ENCODE assay signal across 1 cellular context in the genomic region with DNA sequence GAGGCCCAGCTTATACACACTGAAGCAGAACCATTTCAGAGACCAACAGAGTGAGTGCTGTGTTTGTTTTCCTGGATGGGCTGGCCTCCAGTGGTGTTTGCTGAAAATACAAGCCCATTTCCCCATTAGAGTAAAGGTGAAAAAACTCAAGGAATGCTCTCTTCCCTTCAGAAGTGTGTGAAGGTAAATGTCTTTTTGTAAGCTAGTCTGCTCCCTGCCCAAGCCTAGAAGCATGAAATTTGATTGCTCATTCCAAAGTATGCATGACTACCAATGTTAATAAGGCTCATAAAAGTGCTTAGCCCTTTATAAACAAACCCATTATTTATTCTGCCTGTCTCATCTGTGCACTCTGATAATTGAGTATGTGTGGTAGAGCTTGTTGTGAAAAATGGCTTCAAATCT.
TF ChIP-seq lines count a peak whose summit lies in the region.

No MANE protein-coding gene starts in this region.

TF ChIP-seq in WTC11, 78 proteins besides CTCF, POLR2A, EP300 and RAD21 (continued from another document):
- TF ChIP-seq, protein P1, sequence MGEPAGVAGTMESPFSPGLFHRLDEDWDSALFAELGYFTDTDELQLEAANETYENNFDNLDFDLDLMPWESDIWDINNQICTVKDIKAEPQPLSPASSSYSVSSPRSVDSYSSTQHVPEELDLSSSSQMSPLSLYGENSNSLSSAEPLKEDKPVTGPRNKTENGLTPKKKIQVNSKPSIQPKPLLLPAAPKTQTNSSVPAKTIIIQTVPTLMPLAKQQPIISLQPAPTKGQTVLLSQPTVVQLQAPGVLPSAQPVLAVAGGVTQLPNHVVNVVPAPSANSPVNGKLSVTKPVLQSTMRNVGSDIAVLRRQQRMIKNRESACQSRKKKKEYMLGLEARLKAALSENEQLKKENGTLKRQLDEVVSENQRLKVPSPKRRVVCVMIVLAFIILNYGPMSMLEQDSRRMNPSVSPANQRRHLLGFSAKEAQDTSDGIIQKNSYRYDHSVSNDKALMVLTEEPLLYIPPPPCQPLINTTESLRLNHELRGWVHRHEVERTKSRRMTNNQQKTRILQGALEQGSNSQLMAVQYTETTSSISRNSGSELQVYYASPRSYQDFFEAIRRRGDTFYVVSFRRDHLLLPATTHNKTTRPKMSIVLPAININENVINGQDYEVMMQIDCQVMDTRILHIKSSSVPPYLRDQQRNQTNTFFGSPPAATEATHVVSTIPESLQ (CRISPR knock-in tag; IDR thresholded peaks at IDR 0.05): no peak
- TF ChIP-seq FOXP1 (CRISPR knock-in tag; IDR thresholded peaks at IDR 0.05; ENCODE audit: borderline replicate concordance) (no peak), PREB (CRISPR knock-in tag; IDR thresholded peaks at IDR 0.05; ENCODE audit: borderline replicate concordance) (no peak), NR3C1 (CRISPR knock-in tag; conservative IDR thresholded peaks at IDR 0.05; ENCODE audit: low read depth) (no peak), KAT7 (CRISPR knock-in tag; IDR thresholded peaks at IDR 0.05; ENCODE audit: borderline replicate concordance) (no peak), SMAD4 (CRISPR knock-in tag; IDR thresholded peaks at IDR 0.05) (no peak), FOXJ3 (CRISPR knock-in tag; IDR thresholded peaks at IDR 0.05; ENCODE audit: borderline replicate concordance) (no peak), GRHL2 (CRISPR knock-in tag; IDR thresholded peaks at IDR 0.05; ENCODE audit: insufficient replicate concordance, severe bottlenecking) (no peak), NR2C2 (CRISPR knock-in tag; IDR thresholded peaks at IDR 0.05) (no peak), SP1 (CRISPR knock-in tag; conservative IDR thresholded peaks at IDR 0.05) (no peak), ATF3 (CRISPR knock-in tag; conservative IDR thresholded peaks at IDR 0.05) (no peak), CREM (CRISPR knock-in tag; IDR thresholded peaks at IDR 0.05) (no peak)
- TF ChIP-seq, protein P2, sequence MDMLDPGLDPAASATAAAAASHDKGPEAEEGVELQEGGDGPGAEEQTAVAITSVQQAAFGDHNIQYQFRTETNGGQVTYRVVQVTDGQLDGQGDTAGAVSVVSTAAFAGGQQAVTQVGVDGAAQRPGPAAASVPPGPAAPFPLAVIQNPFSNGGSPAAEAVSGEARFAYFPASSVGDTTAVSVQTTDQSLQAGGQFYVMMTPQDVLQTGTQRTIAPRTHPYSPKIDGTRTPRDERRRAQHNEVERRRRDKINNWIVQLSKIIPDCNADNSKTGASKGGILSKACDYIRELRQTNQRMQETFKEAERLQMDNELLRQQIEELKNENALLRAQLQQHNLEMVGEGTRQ (CRISPR knock-in tag; IDR thresholded peaks at IDR 0.05): no peak
- TF ChIP-seq, protein P3, sequence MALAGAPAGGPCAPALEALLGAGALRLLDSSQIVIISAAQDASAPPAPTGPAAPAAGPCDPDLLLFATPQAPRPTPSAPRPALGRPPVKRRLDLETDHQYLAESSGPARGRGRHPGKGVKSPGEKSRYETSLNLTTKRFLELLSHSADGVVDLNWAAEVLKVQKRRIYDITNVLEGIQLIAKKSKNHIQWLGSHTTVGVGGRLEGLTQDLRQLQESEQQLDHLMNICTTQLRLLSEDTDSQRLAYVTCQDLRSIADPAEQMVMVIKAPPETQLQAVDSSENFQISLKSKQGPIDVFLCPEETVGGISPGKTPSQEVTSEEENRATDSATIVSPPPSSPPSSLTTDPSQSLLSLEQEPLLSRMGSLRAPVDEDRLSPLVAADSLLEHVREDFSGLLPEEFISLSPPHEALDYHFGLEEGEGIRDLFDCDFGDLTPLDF (CRISPR knock-in tag; IDR thresholded peaks at IDR 0.05): no peak
- TF ChIP-seq, protein P4, sequence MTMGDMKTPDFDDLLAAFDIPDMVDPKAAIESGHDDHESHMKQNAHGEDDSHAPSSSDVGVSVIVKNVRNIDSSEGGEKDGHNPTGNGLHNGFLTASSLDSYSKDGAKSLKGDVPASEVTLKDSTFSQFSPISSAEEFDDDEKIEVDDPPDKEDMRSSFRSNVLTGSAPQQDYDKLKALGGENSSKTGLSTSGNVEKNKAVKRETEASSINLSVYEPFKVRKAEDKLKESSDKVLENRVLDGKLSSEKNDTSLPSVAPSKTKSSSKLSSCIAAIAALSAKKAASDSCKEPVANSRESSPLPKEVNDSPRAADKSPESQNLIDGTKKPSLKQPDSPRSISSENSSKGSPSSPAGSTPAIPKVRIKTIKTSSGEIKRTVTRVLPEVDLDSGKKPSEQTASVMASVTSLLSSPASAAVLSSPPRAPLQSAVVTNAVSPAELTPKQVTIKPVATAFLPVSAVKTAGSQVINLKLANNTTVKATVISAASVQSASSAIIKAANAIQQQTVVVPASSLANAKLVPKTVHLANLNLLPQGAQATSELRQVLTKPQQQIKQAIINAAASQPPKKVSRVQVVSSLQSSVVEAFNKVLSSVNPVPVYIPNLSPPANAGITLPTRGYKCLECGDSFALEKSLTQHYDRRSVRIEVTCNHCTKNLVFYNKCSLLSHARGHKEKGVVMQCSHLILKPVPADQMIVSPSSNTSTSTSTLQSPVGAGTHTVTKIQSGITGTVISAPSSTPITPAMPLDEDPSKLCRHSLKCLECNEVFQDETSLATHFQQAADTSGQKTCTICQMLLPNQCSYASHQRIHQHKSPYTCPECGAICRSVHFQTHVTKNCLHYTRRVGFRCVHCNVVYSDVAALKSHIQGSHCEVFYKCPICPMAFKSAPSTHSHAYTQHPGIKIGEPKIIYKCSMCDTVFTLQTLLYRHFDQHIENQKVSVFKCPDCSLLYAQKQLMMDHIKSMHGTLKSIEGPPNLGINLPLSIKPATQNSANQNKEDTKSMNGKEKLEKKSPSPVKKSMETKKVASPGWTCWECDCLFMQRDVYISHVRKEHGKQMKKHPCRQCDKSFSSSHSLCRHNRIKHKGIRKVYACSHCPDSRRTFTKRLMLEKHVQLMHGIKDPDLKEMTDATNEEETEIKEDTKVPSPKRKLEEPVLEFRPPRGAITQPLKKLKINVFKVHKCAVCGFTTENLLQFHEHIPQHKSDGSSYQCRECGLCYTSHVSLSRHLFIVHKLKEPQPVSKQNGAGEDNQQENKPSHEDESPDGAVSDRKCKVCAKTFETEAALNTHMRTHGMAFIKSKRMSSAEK (CRISPR knock-in tag; IDR thresholded peaks at IDR 0.05; ENCODE audit: borderline replicate concordance): no peak
